Comparison of ENCODE assay signal across 8 cellular contexts in the genomic region with DNA sequence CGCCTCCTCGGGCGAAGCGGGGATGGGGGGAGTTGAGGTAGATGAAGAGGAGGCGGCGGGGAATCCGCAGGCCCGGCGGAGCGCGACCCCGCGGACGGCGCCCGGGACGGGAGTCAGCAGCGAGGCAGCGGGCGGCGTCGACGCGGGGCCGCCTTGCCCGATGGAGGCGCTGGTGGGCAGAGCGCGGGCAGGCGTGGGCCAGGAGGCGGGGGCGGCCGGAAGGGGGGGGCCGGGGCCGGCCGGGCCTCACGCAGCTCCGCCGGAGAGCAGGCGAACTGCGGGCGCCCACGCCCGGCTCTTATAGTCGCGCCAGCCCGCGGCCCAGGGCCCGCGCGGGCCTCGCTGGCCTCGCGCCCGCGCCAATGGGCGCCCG. TPM values are rescaled to one million over a fixed set of nuclear protein-coding genes. Genes with fewer than 3 reads are reported as not detected.
DNase-seq lines count a peak whose midpoint lies in the region; ATAC-seq and TF ChIP-seq lines count a peak whose summit lies in the region.

A gene with protein sequence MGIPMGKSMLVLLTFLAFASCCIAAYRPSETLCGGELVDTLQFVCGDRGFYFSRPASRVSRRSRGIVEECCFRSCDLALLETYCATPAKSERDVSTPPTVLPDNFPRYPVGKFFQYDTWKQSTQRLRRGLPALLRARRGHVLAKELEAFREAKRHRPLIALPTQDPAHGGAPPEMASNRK (minus strand): TSS at position 272 of the 373 bp plus-strand sequence. CDS start 3,866 bp downstream, outside the sequence.

- no peaks in the 10 kb centered on the region for H3K36me3 ChIP-seq in neural cell (ENCODE audit: insufficient read depth, low read length)

- TF ChIP-seq CTCF in AG09309 (IDR thresholded peaks at IDR 0.05; ENCODE audit: control insufficient read depth, insufficient read depth, low read depth, low read length, missing control alignments) (no peak), epithelial cell of proximal tubule (conservative IDR thresholded peaks at IDR 0.05; ENCODE audit: low read depth, low read length) (no peak), neural cell (IDR thresholded peaks at IDR 0.05; ENCODE audit: poor library complexity, severe bottlenecking) (no peak)

- H3K9me3 ChIP-seq in neural cell (ENCODE audit: low read length): no peaks in the 10 kb centered on the region

- ATAC-seq in GM21786 (IDR thresholded peaks at IDR 0.05; ENCODE audit: unreplicated experiment) (no peak), HG03139 (IDR thresholded peaks at IDR 0.05; ENCODE audit: unreplicated experiment) (no peak)

- no peak within 1 kb of the TSS for H2AFZ ChIP-seq in neural cell (ENCODE audit: low read depth, low read length)

- H3K9ac ChIP-seq in neural cell (ENCODE audit: low read length): no peak within 1 kb of the TSS

- H3K4me2 ChIP-seq in neural cell (ENCODE audit: low read length): no peak within 1 kb of the TSS

- no peaks in the 10 kb centered on the region for H3K79me2 ChIP-seq in neural cell (replicated peaks; ENCODE audit: insufficient read depth, low read length)

- no peak for TF ChIP-seq EP300 in neural cell (conservative IDR thresholded peaks at IDR 0.05; ENCODE audit: poor library complexity, severe bottlenecking)

- no peaks in the 10 kb centered on the region for H4K20me1 ChIP-seq in neural cell (ENCODE audit: insufficient read depth)

- H3K4me3 ChIP-seq in AG09309 (ENCODE audit: control insufficient read depth, low read depth, low read length) (peak within 1 kb of the TSS; percentile 16), epithelial cell of proximal tubule (ENCODE audit: low read depth, low read length) (no peak within 1 kb of the TSS), neural cell (ENCODE audit: low read length) (peak within 1 kb of the TSS; percentile 47)

- peaks cover 67% of the 10 kb centered on the region for H3K27me3 ChIP-seq in neural cell (ENCODE audit: insufficient read depth, low read depth, low read length)

- no peak for TF ChIP-seq RAD21 in neural cell (conservative IDR thresholded peaks at IDR 0.05)

- H3K9me2 ChIP-seq in neural cell (ENCODE audit: insufficient read depth, low read length): no peaks in the 10 kb centered on the region

- H3F3A ChIP-seq in neural cell (ENCODE audit: insufficient read depth, low read length, poor library complexity, severe bottlenecking): no peaks in the 10 kb centered on the region

- no peak for DNase-seq in AG09309 (ENCODE audit: low read depth)
- DNase-seq in NCI-H748 treated with DMSO at 0.1 percent for 48 hours (lab: John Stamatoyannopoulos, UW): peak; percentile 16
- no peak for DNase-seq in epithelial cell of proximal tubule (ENCODE audit: low read depth)
- no peak for DNase-seq in NK-92 treated with Interleukin-12 subunit alpha and Interleukin-12 subunit beta, amount 100 ng/mL, for 24 hours (lab: John Stamatoyannopoulos, UW)
- DNase-seq in NCI-H2081 (lab: John Stamatoyannopoulos, UW): no peak

- H3K27ac ChIP-seq in neural cell (ENCODE audit: low read length): no peak within 1 kb of the TSS

TF ChIP-seq in neural cell, 6 proteins besides CTCF, POLR2A, EP300 and RAD21:
- no peak for TF ChIP-seq MXI1 (conservative IDR thresholded peaks at IDR 0.05; ENCODE audit: poor library complexity, severe bottlenecking)
- no peak for TF ChIP-seq POLR2AphosphoS5 (IDR thresholded peaks at IDR 0.05)
- no peak for TF ChIP-seq SMC3 (conservative IDR thresholded peaks at IDR 0.05; ENCODE audit: poor library complexity)
- TF ChIP-seq, protein P1, sequence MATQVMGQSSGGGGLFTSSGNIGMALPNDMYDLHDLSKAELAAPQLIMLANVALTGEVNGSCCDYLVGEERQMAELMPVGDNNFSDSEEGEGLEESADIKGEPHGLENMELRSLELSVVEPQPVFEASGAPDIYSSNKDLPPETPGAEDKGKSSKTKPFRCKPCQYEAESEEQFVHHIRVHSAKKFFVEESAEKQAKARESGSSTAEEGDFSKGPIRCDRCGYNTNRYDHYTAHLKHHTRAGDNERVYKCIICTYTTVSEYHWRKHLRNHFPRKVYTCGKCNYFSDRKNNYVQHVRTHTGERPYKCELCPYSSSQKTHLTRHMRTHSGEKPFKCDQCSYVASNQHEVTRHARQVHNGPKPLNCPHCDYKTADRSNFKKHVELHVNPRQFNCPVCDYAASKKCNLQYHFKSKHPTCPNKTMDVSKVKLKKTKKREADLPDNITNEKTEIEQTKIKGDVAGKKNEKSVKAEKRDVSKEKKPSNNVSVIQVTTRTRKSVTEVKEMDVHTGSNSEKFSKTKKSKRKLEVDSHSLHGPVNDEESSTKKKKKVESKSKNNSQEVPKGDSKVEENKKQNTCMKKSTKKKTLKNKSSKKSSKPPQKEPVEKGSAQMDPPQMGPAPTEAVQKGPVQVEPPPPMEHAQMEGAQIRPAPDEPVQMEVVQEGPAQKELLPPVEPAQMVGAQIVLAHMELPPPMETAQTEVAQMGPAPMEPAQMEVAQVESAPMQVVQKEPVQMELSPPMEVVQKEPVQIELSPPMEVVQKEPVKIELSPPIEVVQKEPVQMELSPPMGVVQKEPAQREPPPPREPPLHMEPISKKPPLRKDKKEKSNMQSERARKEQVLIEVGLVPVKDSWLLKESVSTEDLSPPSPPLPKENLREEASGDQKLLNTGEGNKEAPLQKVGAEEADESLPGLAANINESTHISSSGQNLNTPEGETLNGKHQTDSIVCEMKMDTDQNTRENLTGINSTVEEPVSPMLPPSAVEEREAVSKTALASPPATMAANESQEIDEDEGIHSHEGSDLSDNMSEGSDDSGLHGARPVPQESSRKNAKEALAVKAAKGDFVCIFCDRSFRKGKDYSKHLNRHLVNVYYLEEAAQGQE (IDR thresholded peaks at IDR 0.05; ENCODE audit: borderline replicate concordance): no peak
- TF ChIP-seq EZH2 (IDR thresholded peaks at IDR 0.05; ENCODE audit: borderline replicate concordance, insufficient read depth, low read length, poor library complexity, severe bottlenecking): no peak
- TF ChIP-seq TAF1 (IDR thresholded peaks at IDR 0.05; ENCODE audit: low read depth): no peak

RNA-seq across cellular contexts. Expression of the gene that starts here (rescaled TPM):
- 6.9 and 11.7 TPM in 2 replicates for total RNA-seq in epithelial cell of proximal tubule
- not detected in 2 replicates for polyA plus RNA-seq in neural cell
- polyA minus RNA-seq in neural cell: not detected in 2 replicates
